8 cellular contexts compared by ENCODE assay signal in the genomic region with DNA sequence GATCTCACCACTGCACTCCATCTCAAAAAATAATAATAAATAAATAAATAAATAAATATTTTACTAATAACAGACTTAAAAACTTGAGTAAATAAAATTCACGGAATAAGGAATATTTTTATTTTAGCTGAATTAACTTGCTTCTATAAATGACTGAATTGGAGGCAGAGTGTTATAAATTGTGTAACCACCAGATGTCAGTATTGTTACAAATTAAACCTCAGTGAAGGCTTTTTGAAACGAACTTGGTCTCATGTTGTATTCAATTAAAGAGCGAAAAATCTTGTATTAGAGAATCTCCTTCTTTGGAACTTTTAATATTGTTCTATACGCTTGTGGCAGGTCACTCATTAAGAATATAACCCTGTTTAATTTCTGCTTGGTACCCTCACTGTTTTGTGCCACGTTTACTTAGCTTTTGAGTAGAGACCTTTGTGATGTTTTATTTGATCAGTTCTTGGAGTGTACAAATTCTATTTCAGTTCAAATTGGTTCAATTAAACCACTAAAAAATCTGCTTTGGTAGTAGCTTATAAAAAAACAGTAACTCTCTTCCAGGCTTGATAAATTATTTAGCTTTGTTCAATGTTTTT. TPM values are rescaled to one million over a fixed set of nuclear protein-coding genes. Genes with fewer than 3 reads are reported as not detected.
DNase-seq lines count a peak whose midpoint lies in the region; ATAC-seq and TF ChIP-seq lines count a peak whose summit lies in the region.

No MANE protein-coding gene starts in this region.

- H3K4me3 ChIP-seq in GM12865 (ENCODE audit: low read depth, low read length) = no peak overlapping the region
- H3K4me3 ChIP-seq in astrocyte of the spinal cord (ENCODE audit: low read depth, low read length) = no peak overlapping the region

- H3K27ac Mint-ChIP-seq in T-cell = no peak overlapping the region

- DNase-seq in GM12865 (ENCODE audit: low read depth) = peak; percentile 59
- peak; percentile 67 for DNase-seq in NCI-H345 (lab: John Stamatoyannopoulos, UW)
- DNase-seq in astrocyte of the spinal cord (ENCODE audit: low read depth, low spot score) = peak; percentile 79
- no peak for DNase-seq in left colon
- no peak for DNase-seq in T-cell

- in situ Hi-C loops in astrocyte of the spinal cord (cut with HindIII; ENCODE audit: low sequenced_read_pairs) = no loop called here

- no peaks in the 10 kb centered on the region for H3K36me3 Mint-ChIP-seq in T-cell

- H3K9me3 Mint-ChIP-seq in T-cell = no peaks in the 10 kb centered on the region

- H3K4me1 Mint-ChIP-seq in T-cell = no peaks in the 10 kb centered on the region

- intact Hi-C loops in left colon (cut with DNase I, micrococcal nuclease) = loop anchor here in 1 of 2 donors (5.0 to 10.0 kb wide), 2 partner anchors 100 to 737 kb away; no protein-coding TSS in a partner anchor

- no peak overlapping the region for H3K4me3 Mint-ChIP-seq in T-cell

- POLR2A ChIA-PET in T-cell (lab: Charles Lee) = no interaction called here

- H3K27me3 Mint-ChIP-seq in T-cell = peaks cover 20 to 31% of the 10 kb centered on the region in 2 donors

- peak; percentile 38 for TF ChIP-seq CTCF in GM12865 (IDR thresholded peaks at IDR 0.05; ENCODE audit: insufficient read depth, low read depth, low read length, missing control alignments)
- TF ChIP-seq CTCF in astrocyte of the spinal cord (IDR thresholded peaks at IDR 0.05; ENCODE audit: low read depth, low read length) = peak; percentile 40

- peak; percentile 63 for ATAC-seq in HG03066 (IDR thresholded peaks at IDR 0.05; ENCODE audit: low read depth, unreplicated experiment)
- peak; percentile 50 for ATAC-seq in left colon
- no peak for ATAC-seq in GM21529 (IDR thresholded peaks at IDR 0.05; ENCODE audit: unreplicated experiment)
- no peak for ATAC-seq in T-cell (replicated peaks in 1 of 4)
- no peak for ATAC-seq in HG02852 (IDR thresholded peaks at IDR 0.05; ENCODE audit: unreplicated experiment)

- CTCF ChIA-PET in T-cell (lab: Charles Lee) = interaction anchor here (0.6 to 2.2 kb wide), 19 partner anchors 8 to 1933 kb away, joined by 3 to 18 read pairs (median 3); a partner anchor contains a TSS

RNA-seq across cellular contexts. Expression of a gene that starts 45.6 kb away (rescaled TPM):
- total RNA-seq in left colon = 10 to 100 TPM; 76.6 to 95.5 TPM
- under 1 TPM in 4 of 5 donors, not detected in 1; 0.05 to 0.57 (median 0.14) TPM for total RNA-seq in T-cell

Comparison
In these comparisons a context has a peak if more than half of its experiments do, and no peak if none do; other contexts are left out.
1. DNase-seq: peak in GM12865 (single experiment), NCI-H345 (single experiment) and astrocyte of the spinal cord (single experiment); none in left colon (0 of 2) and T-cell (0 of 34).
2. ATAC-seq: peak in HG03066 (single experiment) and left colon (single experiment); none in GM21529 (single experiment), T-cell (0 of 4) and HG02852 (single experiment).
3. RNA of a gene that starts 45.6 kb away (total RNA-seq): 76.6 to 95.5 TPM in left colon; 0.05 to 0.57 TPM in T-cell; every median in the first group is over 10 times any median in the second.